Comparison of ENCODE assay signal across 17 cellular contexts in the genomic region with DNA sequence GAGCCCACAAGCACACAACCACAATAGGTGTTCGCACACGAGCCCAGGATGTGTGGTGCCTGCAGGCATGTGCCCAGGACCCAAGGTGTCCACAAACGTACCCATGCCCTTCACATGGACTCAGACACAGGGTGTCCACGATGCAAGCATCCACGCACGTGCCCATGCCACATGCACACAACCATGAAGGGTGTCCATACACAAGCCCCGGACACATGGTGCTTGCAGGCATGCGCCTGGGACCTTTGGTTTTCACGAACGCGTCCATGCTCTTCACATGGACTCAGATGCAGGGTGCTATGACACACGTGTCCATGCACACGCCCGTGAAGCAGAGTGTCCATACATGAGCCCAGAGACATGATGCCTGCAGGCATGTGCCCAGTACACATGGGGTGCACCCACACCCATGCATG. TPM values are rescaled to one million over a fixed set of nuclear protein-coding genes. Genes with fewer than 3 reads are reported as not detected.
DNase-seq lines count a peak whose midpoint lies in the region; ATAC-seq and TF ChIP-seq lines count a peak whose summit lies in the region.
"Had no signal": no experiment of that assay in that cellular context is flagged by ENCODE, and none has a peak within 500 bp of the region (broad histone marks: within the 10 kb centered on the region; RNA-seq: fewer than 3 reads in every experiment).

No MANE protein-coding gene starts in this region.

- no peaks in the 10 kb centered on the region for H3K27me3 ChIP-seq in heart left ventricle
- H3K27me3 ChIP-seq in vagina = no peaks in the 10 kb centered on the region

- H3K4me1 ChIP-seq in heart left ventricle (peaks cover 0 to 7% (median 0%) of the 10 kb centered on the region in 12 donors), vagina (no peaks in the 10 kb centered on the region)

- ATAC-seq in heart left ventricle (no peak), left ventricle myocardium superior (no peak), omental fat pad (ENCODE audit: low FRiP score) (no peak)

- DNase-seq in heart left ventricle (peak in 4 of 5 donors; percentile 13 to 38 (median 14)), left ventricle myocardium superior (no peak), coronary artery (ENCODE audit: low spot score) (peak; percentile 68), omental fat pad (ENCODE audit: low spot score) (peak; percentile 3), vagina (ENCODE audit: extremely low spot score in 2 of 2) (peak; percentile 72 to 77), HT-29 (ENCODE audit: low spot score) (no peak), NK-92 (lab: John Stamatoyannopoulos, UW; ENCODE audit: unreplicated experiment) (no peak), iPS-NIHi7 (ENCODE audit: extremely low spot score) (no peak)
- DNase-seq: central memory CD4-positive, alpha-beta T cell; GDM1; Karpas-422; naive B cell; NCI-H1417; NK-92 treated with Interleukin-12 subunit alpha and Interleukin-12 subunit beta, amount 100 ng/mL, for 24 hours had no signal

- H3K9me3 ChIP-seq in heart left ventricle (no peaks in the 10 kb centered on the region), vagina (no peaks in the 10 kb centered on the region)
- H3K9me3 ChIP-seq: Caco-2 had no signal

- TF ChIP-seq CTCF in heart left ventricle (IDR thresholded peaks at IDR 0.05) (no peak), coronary artery (IDR thresholded peaks at IDR 0.05) (no peak), omental fat pad (IDR thresholded peaks at IDR 0.05) (no peak), vagina (IDR thresholded peaks at IDR 0.05) (no peak)

- no peak overlapping the region for H3K4me3 ChIP-seq in heart left ventricle
- no peak overlapping the region for H3K4me3 ChIP-seq in coronary artery
- H3K4me3 ChIP-seq in vagina = no peak overlapping the region

- no peak overlapping the region for H3K27ac ChIP-seq in heart left ventricle
- no peak overlapping the region for H3K27ac ChIP-seq in coronary artery
- H3K27ac ChIP-seq in vagina = no peak overlapping the region
- H3K27ac ChIP-seq: RWPE1, VCaP had no signal

- WGBS in heart left ventricle, 4 donors = 94 to 95% (median 95%) methylated on average over 8 to 14 of the region's 14 CpGs

- intact Hi-C loops in heart left ventricle (cut with DNase I) (no loop called here), left ventricle myocardium superior (cut with micrococcal nuclease) (no loop called here), vagina (cut with DNase I) (no loop called here)

- TF ChIP-seq POLR2A in heart left ventricle (IDR thresholded peaks at IDR 0.05) = no peak
- TF ChIP-seq POLR2A in vagina (IDR thresholded peaks at IDR 0.05) = no peak

- no peaks in the 10 kb centered on the region for H3K36me3 ChIP-seq in heart left ventricle
- no peaks in the 10 kb centered on the region for H3K36me3 ChIP-seq in vagina

RNA-seq across cellular contexts. Expression of a gene that starts 53.4 kb away (rescaled TPM):
- total RNA-seq in heart left ventricle (10 to 100 TPM in 4 of 9 donors, 1 to 10 TPM in 4, under 1 TPM in 1; 0.54 to 29.8 (median 2.5) TPM), left ventricle myocardium superior (2.5 TPM), omental fat pad (10 to 100 TPM in 2 of 4 donors, 1 to 10 TPM in 2; 1.3 to 16.5 (median 5.8) TPM), vagina (2.9 TPM)
- polyA plus RNA-seq in heart left ventricle = 1 to 10 TPM in 1 of 2 donors, under 1 TPM in 1; 0.54 to 1.3 TPM
- not detected in 2 replicates for total RNA-seq in HT-29 (2014; rRNA removed; shearing (Covaris generic))

Comparison
In these comparisons a context has a peak if more than half of its experiments do, and no peak if none do; other contexts are left out.
1. DNase-seq: peak in heart left ventricle (4 of 5), coronary artery (single experiment), omental fat pad (single experiment) and vagina (2 of 2); none in left ventricle myocardium superior (single experiment), HT-29 (single experiment), NK-92 (single experiment) and iPS-NIHi7 (single experiment).